ENCODE assay signal across 13 cellular contexts in the genomic region with DNA sequence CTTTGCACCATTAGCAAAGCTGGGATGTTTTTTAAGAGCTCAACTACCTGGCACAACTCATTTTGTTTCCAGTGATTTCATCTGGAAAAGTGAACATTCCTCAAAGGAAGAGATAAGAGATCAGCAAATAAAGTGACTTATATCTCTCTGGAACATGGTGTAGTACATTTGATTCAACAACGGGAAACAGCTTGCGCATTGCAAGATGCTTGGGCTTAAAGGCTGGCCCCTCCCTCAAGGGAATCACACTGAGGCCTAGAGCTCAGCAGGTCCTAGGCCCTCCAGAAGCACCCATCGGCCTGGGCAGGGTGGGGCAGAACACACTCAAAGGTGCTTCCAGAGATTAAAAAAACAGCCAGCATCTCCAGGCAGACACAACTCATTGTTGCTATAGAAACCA.
DNase-seq lines count a peak whose midpoint lies in the region; ATAC-seq and TF ChIP-seq lines count a peak whose summit lies in the region.
"Had no signal": no experiment of that assay in that cellular context is flagged by ENCODE, and none has a peak within 500 bp of the region (broad histone marks: within the 10 kb centered on the region; RNA-seq: fewer than 3 reads in every experiment).

No MANE protein-coding gene starts in this region.

- no peak for TF ChIP-seq CTCF in breast epithelium (IDR thresholded peaks at IDR 0.05)
- no peak for TF ChIP-seq CTCF in mucosa of descending colon (IDR thresholded peaks at IDR 0.05)
- no peak for TF ChIP-seq CTCF in tibial artery (IDR thresholded peaks at IDR 0.05)

- H3K27me3 Mint-ChIP-seq in activated naive CD4-positive, alpha-beta T cell treated with anti-CD3 and anti-CD28 coated beads, Interleukin-2, amount 50 U/mL, for 24 hours = no peaks in the 10 kb centered on the region

- peaks cover 16 to 27% of the 10 kb centered on the region in 2 donors for H3K4me1 ChIP-seq in breast epithelium
- no peaks in the 10 kb centered on the region for H3K4me1 ChIP-seq in mucosa of descending colon (ENCODE audit: low read depth)
- peaks cover 0 to 100% (median 79%) of the 10 kb centered on the region in 4 donors for H3K4me1 ChIP-seq in tibial artery

- H3K4me1 Mint-ChIP-seq in activated naive CD4-positive, alpha-beta T cell treated with anti-CD3 and anti-CD28 coated beads, Interleukin-2, amount 50 U/mL, for 24 hours = peaks cover 76% of the 10 kb centered on the region

- H3K4me3 ChIP-seq in breast epithelium (no peak overlapping the region), mucosa of descending colon (no peak overlapping the region), tibial artery (no peak overlapping the region)

- H3K36me3 Mint-ChIP-seq in activated naive CD4-positive, alpha-beta T cell treated with anti-CD3 and anti-CD28 coated beads, Interleukin-2, amount 50 U/mL, for 24 hours = no peaks in the 10 kb centered on the region
- no peaks in the 10 kb centered on the region for H3K36me3 Mint-ChIP-seq in activated naive CD4-positive, alpha-beta T cell treated with anti-CD3 and anti-CD28 coated beads, Interleukin-2, amount 50 U/mL, for 72 hours

- DNase-seq in activated naive CD4-positive, alpha-beta T cell treated with anti-CD3 and anti-CD28 coated beads, Interleukin-2, amount 50 U/mL, for 72 hours (ENCODE audit: low spot score in 2 of 2) = no peak
- no peak for DNase-seq in breast epithelium (ENCODE audit: low spot score in 2 of 2)
- peak in 1 of 3 donors; percentile 17 for DNase-seq in mucosa of descending colon
- no peak for DNase-seq in tibial artery
- DNase-seq in NCI-H69 (lab: John Stamatoyannopoulos, UW) = no peak
- no peak for DNase-seq in activated CD8-positive, alpha-beta memory T cell treated with anti-CD3 and anti-CD28 coated beads, Interleukin-2, amount 50 U/mL, for 48 hours
- DNase-seq in OCI-M1 (lab: John Stamatoyannopoulos, UW) = no peak
- DNase-seq: anterior cingulate cortex, EL, kidney glomerular epithelial cell, NCI-H1105 had no signal

- H3K9me3 ChIP-seq in breast epithelium (no peaks in the 10 kb centered on the region), mucosa of descending colon (no peaks in the 10 kb centered on the region), tibial artery (no peaks in the 10 kb centered on the region)

- intact Hi-C loops in breast epithelium (cut with DNase I; ENCODE audit: low total_unique reads) (no loop called here), mucosa of descending colon (cut with DNase I, micrococcal nuclease) (no loop called here), tibial artery (cut with DNase I; ENCODE audit: low total_unique reads) (no loop called here)

- ATAC-seq in activated naive CD4-positive, alpha-beta T cell treated with anti-CD3 and anti-CD28 coated beads, Interleukin-2, amount 50 U/mL, for 72 hours = no peak
- peak; percentile 18 for ATAC-seq in mucosa of descending colon

- no peak overlapping the region for H3K4me3 Mint-ChIP-seq in activated naive CD4-positive, alpha-beta T cell treated with anti-CD3 and anti-CD28 coated beads, Interleukin-2, amount 50 U/mL, for 24 hours
- H3K4me3 Mint-ChIP-seq: T-helper 2 cell treated with Interferon-gamma antibody and Interleukin-4, amounts not matched to agents 5 μg/mL and 100 μg/mL, for 36 hours had no signal

- TF ChIP-seq POLR2A in breast epithelium (IDR thresholded peaks at IDR 0.05) = no peak

- no peaks in the 10 kb centered on the region for H3K9me3 Mint-ChIP-seq in activated naive CD4-positive, alpha-beta T cell treated with anti-CD3 and anti-CD28 coated beads, Interleukin-2, amount 50 U/mL, for 24 hours
- no peaks in the 10 kb centered on the region for H3K9me3 Mint-ChIP-seq in activated naive CD4-positive, alpha-beta T cell treated with anti-CD3 and anti-CD28 coated beads, Interleukin-2, amount 50 U/mL, for 72 hours
- H3K9me3 Mint-ChIP-seq: T-helper 2 cell treated with Interferon-gamma antibody and Interleukin-4, amounts not matched to agents 5 μg/mL and 100 μg/mL, for 36 hours had no signal

- H3K27ac ChIP-seq in breast epithelium (peak overlapping the region; percentile 45 to 53), tibial artery (peak overlapping the region; percentile 95 to 96)

- H3K36me3 ChIP-seq in breast epithelium (no peaks in the 10 kb centered on the region), mucosa of descending colon (ENCODE audit: low read depth) (no peaks in the 10 kb centered on the region), tibial artery (no peaks in the 10 kb centered on the region)

- H3K27me3 ChIP-seq in breast epithelium (no peaks in the 10 kb centered on the region), tibial artery (no peaks in the 10 kb centered on the region)

- H3K27ac Mint-ChIP-seq in activated naive CD4-positive, alpha-beta T cell treated with anti-CD3 and anti-CD28 coated beads, Interleukin-2, amount 50 U/mL, for 24 hours = peak overlapping the region; percentile 19
- peak overlapping the region in 1 of 2 donors; percentile 65 for H3K27ac Mint-ChIP-seq in activated naive CD4-positive, alpha-beta T cell treated with anti-CD3 and anti-CD28 coated beads, Interleukin-2, amount 50 U/mL, for 72 hours
- H3K27ac Mint-ChIP-seq: T-helper 2 cell treated with Interferon-gamma antibody and Interleukin-4, amounts not matched to agents 5 μg/mL and 100 μg/mL, for 36 hours had no signal
